8 cellular contexts compared by ENCODE assay signal in genomic region chr16:67109407-67110135, GRCh38. TPM values are rescaled to one million over a fixed set of nuclear protein-coding genes. Genes with fewer than 3 reads are reported as not detected.
DNase-seq lines count a peak whose midpoint lies in the region; TF ChIP-seq lines count a peak whose summit lies in the region.

TSS of gene PHAF1 (plus strand) at chr16:67109941. CDS start at chr16:67110176, 235 bp downstream.

- DNase-seq in GM06990 (ENCODE audit: extremely low read depth, insufficient read length) (peak; percentile 96), HFFc6 (peak; percentile 85), NCI-H1048 (lab: John Stamatoyannopoulos, UW) (peak; percentile 6), SKM-1 (lab: John Stamatoyannopoulos, UW; ENCODE audit: unreplicated experiment) (peak; percentile 75), globus pallidus (ENCODE audit: low spot score) (peak; percentile 90), occipital lobe (lab: John Stamatoyannopoulos, UW) (peak; percentile 91), superior temporal gyrus (ENCODE audit: extremely low spot score) (peak; percentile 95)

- TF ChIP-seq CTCF in GM06990 (IDR thresholded peaks at IDR 0.05; ENCODE audit: insufficient read depth, low read length, poor library complexity, severe bottlenecking) (no peak), HFFc6 (IDR thresholded peaks at IDR 0.05) (no peak)

- no peaks in the 10 kb centered on the region for H3K27me3 ChIP-seq in GM06990 (replicated peaks; ENCODE audit: control insufficient read depth, insufficient read depth, low read length)

- H3K9me3 Mint-ChIP-seq in HFFc6 = no peaks in the 10 kb centered on the region
- H3K9me3 Mint-ChIP-seq in activated naive CD4-positive, alpha-beta T cell treated with anti-CD3 and anti-CD28 coated beads, Interleukin-2, amount 50 U/mL, for 24 hours = no peaks in the 10 kb centered on the region

- H3K4me1 Mint-ChIP-seq in HFFc6 (ENCODE audit: low read depth) = peaks cover 39% of the 10 kb centered on the region
- peaks cover 29% of the 10 kb centered on the region for H3K4me1 Mint-ChIP-seq in activated naive CD4-positive, alpha-beta T cell treated with anti-CD3 and anti-CD28 coated beads, Interleukin-2, amount 50 U/mL, for 24 hours

- H3K27me3 Mint-ChIP-seq in HFFc6 (ENCODE audit: insufficient read depth) = peaks cover 6% of the 10 kb centered on the region
- H3K27me3 Mint-ChIP-seq in activated naive CD4-positive, alpha-beta T cell treated with anti-CD3 and anti-CD28 coated beads, Interleukin-2, amount 50 U/mL, for 24 hours = no peaks in the 10 kb centered on the region

- peak within 1 kb of the TSS; percentile 91 for H3K27ac Mint-ChIP-seq in HFFc6
- peak within 1 kb of the TSS; percentile 87 for H3K27ac Mint-ChIP-seq in activated naive CD4-positive, alpha-beta T cell treated with anti-CD3 and anti-CD28 coated beads, Interleukin-2, amount 50 U/mL, for 24 hours

- peak within 1 kb of the TSS; percentile 97 for H3K4me3 ChIP-seq in GM06990 (replicated peaks; ENCODE audit: low read depth, low read length)

- H3K36me3 Mint-ChIP-seq in HFFc6 (ENCODE audit: low read depth) = peaks cover 9% of the 10 kb centered on the region; the same call in 1 of the 2 replicates
- H3K36me3 Mint-ChIP-seq in activated naive CD4-positive, alpha-beta T cell treated with anti-CD3 and anti-CD28 coated beads, Interleukin-2, amount 50 U/mL, for 24 hours = no peaks in the 10 kb centered on the region

- no peaks in the 10 kb centered on the region for H3K36me3 ChIP-seq in GM06990 (ENCODE audit: control insufficient read depth, insufficient read depth, low read length)

- H3K4me3 Mint-ChIP-seq in HFFc6 = peak within 1 kb of the TSS; percentile 98
- H3K4me3 Mint-ChIP-seq in activated naive CD4-positive, alpha-beta T cell treated with anti-CD3 and anti-CD28 coated beads, Interleukin-2, amount 50 U/mL, for 24 hours = peak within 1 kb of the TSS; percentile 93

RNA-seq across cellular contexts. Expression of gene PHAF1, which starts in this region (rescaled TPM):
- 10 to 100 TPM in 5 of 6 experiments, 1 to 10 TPM in 1; 10.0 to 13.8 (median 11.8) TPM for total RNA-seq in HFFc6 (2021; fragmentation: NEBNext Ultra II Directional; extraction: Animal tissue kit (Norgen Biotek cat#: 25700))
- 19.8 TPM for total RNA-seq in occipital lobe

Comparison
In these comparisons a context has a peak if more than half of its experiments do, and no peak if none do; other contexts are left out.
1. Peak in every context shown above with its lines: DNase-seq and H3K4me3 ChIP-seq.
2. DNase-seq: peak in every context shown above with its lines; median percentile 96 in GM06990; 95 in superior temporal gyrus; 91 in occipital lobe; 90 in globus pallidus; 85 in HFFc6; 75 in SKM-1; 6 in NCI-H1048.